Comparison of ENCODE assay signal across 15 cellular contexts in the genomic region with DNA sequence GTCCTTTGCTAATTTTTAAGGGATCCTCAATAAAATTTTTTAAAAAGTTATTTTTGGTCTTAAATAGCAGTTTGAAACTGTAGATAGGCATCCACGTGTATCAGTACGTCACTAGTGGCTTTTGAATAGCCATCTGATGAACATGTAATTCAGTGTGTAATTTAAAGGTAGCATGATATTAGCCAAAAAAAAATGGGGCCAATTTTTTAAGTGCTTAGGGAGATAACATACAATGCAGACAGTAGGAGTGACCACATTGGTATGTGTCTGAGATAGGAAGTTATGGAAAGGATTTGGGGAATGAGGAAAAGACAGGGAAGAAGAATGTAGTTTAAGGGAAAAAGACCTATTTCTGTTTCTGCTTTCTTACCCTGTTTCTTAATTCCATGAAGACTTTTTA. TPM values are rescaled to one million over a fixed set of nuclear protein-coding genes. Genes with fewer than 3 reads are reported as not detected.
DNase-seq lines count a peak whose midpoint lies in the region; ATAC-seq and TF ChIP-seq lines count a peak whose summit lies in the region.
"Had no signal": no experiment of that assay in that cellular context is flagged by ENCODE, and none has a peak within 500 bp of the region (broad histone marks: within the 10 kb centered on the region; RNA-seq: fewer than 3 reads in every experiment).

No MANE protein-coding gene starts in this region.

- no CpG with 5 or more reads among the region's 2 CpGs for WGBS in mesendoderm (ENCODE audit: extremely low coverage, insufficient coverage, low lambda C conversion rate)

- no peaks in the 10 kb centered on the region; the same call in 1 of the 2 replicates for H3K27me3 Mint-ChIP-seq in HFFc6 (ENCODE audit: insufficient read depth)
- H3K27me3 Mint-ChIP-seq: central memory CD8-positive, alpha-beta T cell had no signal

- H3K4me2 ChIP-seq in mesendoderm (ENCODE audit: low read length): no peak overlapping the region

- peaks cover 22% of the 10 kb centered on the region for H3K36me3 Mint-ChIP-seq in HFFc6 (ENCODE audit: low read depth)

- H3K4me1 Mint-ChIP-seq in HFFc6 (ENCODE audit: low read depth): peaks cover 29% of the 10 kb centered on the region

- H3K23ac ChIP-seq in mesendoderm (ENCODE audit: low read length): no peak overlapping the region

- peaks cover 1% of the 10 kb centered on the region for H3K79me1 ChIP-seq in mesendoderm (ENCODE audit: low read length)

- no peaks in the 10 kb centered on the region for H3K9me3 ChIP-seq in breast epithelium
- H3K9me3 ChIP-seq: upper lobe of left lung had no signal

- H3K36me3 ChIP-seq in breast epithelium (no peaks in the 10 kb centered on the region), mesendoderm (ENCODE audit: control insufficient read depth, insufficient read depth, low read length) (no peaks in the 10 kb centered on the region)

- H3K27me3 ChIP-seq in breast epithelium: no peaks in the 10 kb centered on the region
- no peaks in the 10 kb centered on the region for H3K27me3 ChIP-seq in mesendoderm (ENCODE audit: insufficient read depth, low read length, poor library complexity)
- H3K27me3 ChIP-seq: upper lobe of left lung had no signal

- DNase-seq in ACHN (peak; percentile 2), HFFc6 (peak; percentile 25), breast epithelium (ENCODE audit: low spot score in 2 of 2) (no peak), mesendoderm (peak; percentile 58), HEK293T (ENCODE audit: extremely low spot score) (no peak), germinal center (ENCODE audit: low spot score) (no peak)
- no peak for DNase-seq in activated CD4-positive, alpha-beta T cell treated with anti-CD3 and anti-CD28 coated beads, Interleukin-2, amount 50 U/mL, for 48 hours
- DNase-seq: activated CD4-positive, alpha-beta T cell treated with anti-CD3 and anti-CD28 coated beads, Interleukin-2, amount 50 U/mL, for 1 hour; activated gamma-delta T cell treated with Interleukin-2 at 50 U/mL for 16 hours; stimulated activated CD8-positive, alpha-beta memory T cell treated with anti-CD3 and anti-CD28 coated beads, Interleukin-4, amount 100 ng/mL, for 48 hours; upper lobe of left lung had no signal

- H3K27ac Mint-ChIP-seq in HFFc6: peak overlapping the region; percentile 89
- H3K27ac Mint-ChIP-seq: T-helper 1 cell treated with Interleukin-12 subunit alpha and Interleukin-12 subunit beta and Interleukin-4 antibody, amounts not matched to agents 30 μg/mL and 1 μg/mL, for 36 hours had no signal

- H3K56ac ChIP-seq in mesendoderm (ENCODE audit: low read length): no peak overlapping the region

- no peak overlapping the region for H2BK120ac ChIP-seq in mesendoderm (ENCODE audit: low read depth, low read length)

- no peak overlapping the region for H3K4me3 ChIP-seq in breast epithelium
- H3K4me3 ChIP-seq in mesendoderm (ENCODE audit: low read length): no peak overlapping the region
- H3K4me3 ChIP-seq: PC-9 had no signal

- POLR2A ChIA-PET in HEK293T (lab: Yijun Ruan, JAX): no interaction called here

- H3K4me3 Mint-ChIP-seq in HFFc6: peak overlapping the region; percentile 94; the same call in 1 of the 2 replicates

- H2BK5ac ChIP-seq in mesendoderm (ENCODE audit: low read length): no peak overlapping the region

- no peaks in the 10 kb centered on the region for H3K79me2 ChIP-seq in mesendoderm (ENCODE audit: control insufficient read depth, insufficient read depth, low read length)

- no peak overlapping the region for H3K4ac ChIP-seq in mesendoderm (ENCODE audit: low read depth, low read length)

- no peak overlapping the region for H3K9ac ChIP-seq in mesendoderm (ENCODE audit: low read length)

- no peak overlapping the region for H2BK15ac ChIP-seq in mesendoderm (replicated peaks; ENCODE audit: low read depth)

- ATAC-seq in GM18907 (IDR thresholded peaks at IDR 0.05; ENCODE audit: unreplicated experiment): no peak

- TF ChIP-seq POLR2A in breast epithelium (IDR thresholded peaks at IDR 0.05): no peak

- H3K18ac ChIP-seq in mesendoderm (ENCODE audit: low read length): no peak overlapping the region

- CTCF ChIA-PET in HEK293T (lab: Yijun Ruan, JAX): no interaction called here

- peaks cover 0 to 6% of the 10 kb centered on the region in 2 donors for H3K4me1 ChIP-seq in breast epithelium
- no peaks in the 10 kb centered on the region for H3K4me1 ChIP-seq in mesendoderm (ENCODE audit: control insufficient read depth, low read depth, low read length)

- in situ Hi-C loops in ACHN (cut with HindIII; ENCODE audit: low pct_ligation_motif_present, low pct_unique_long_range_greater_than_20kb, low sequenced_read_pairs): no loop called here

- TF ChIP-seq CTCF in HFFc6 (IDR thresholded peaks at IDR 0.05) (no peak), breast epithelium (IDR thresholded peaks at IDR 0.05) (no peak)

- H4K5ac ChIP-seq in mesendoderm (ENCODE audit: low read length): no peak overlapping the region

- H3K27ac ChIP-seq in breast epithelium (peak overlapping the region; percentile 50 to 65), mesendoderm (ENCODE audit: low read depth, low read length) (no peak overlapping the region)
- H3K27ac ChIP-seq: PC-9 had no signal

- intact Hi-C loops in breast epithelium (cut with DNase I; ENCODE audit: low total_unique reads): no loop called here

- H2AK5ac ChIP-seq in mesendoderm (ENCODE audit: low read length): no peak overlapping the region

- H3K9me3 Mint-ChIP-seq in HFFc6: no peaks in the 10 kb centered on the region
- H3K9me3 Mint-ChIP-seq: central memory CD8-positive, alpha-beta T cell; T-helper 1 cell treated with Interleukin-12 subunit alpha and Interleukin-12 subunit beta and Interleukin-4 antibody, amounts not matched to agents 30 μg/mL and 1 μg/mL, for 36 hours had no signal

- no peak overlapping the region for H4K8ac ChIP-seq in mesendoderm (ENCODE audit: low read depth, low read length)

TF ChIP-seq in HEK293T, 16 proteins besides CTCF, POLR2A, EP300 and RAD21:
- TF ChIP-seq TARDBP (IDR thresholded peaks at IDR 0.05): no peak
- no peak for TF ChIP-seq CTBP1 (IDR thresholded peaks at IDR 0.05; ENCODE audit: borderline replicate concordance)
- TF ChIP-seq ELF4 (IDR thresholded peaks at IDR 0.05): no peak
- no peak for TF ChIP-seq BHLHE40 (IDR thresholded peaks at IDR 0.05; ENCODE audit: borderline replicate concordance)
- TF ChIP-seq FOXM1 (IDR thresholded peaks at IDR 0.05; ENCODE audit: borderline replicate concordance): no peak
- TF ChIP-seq ZNF384 (IDR thresholded peaks at IDR 0.05): no peak
- TF ChIP-seq SUZ12 (IDR thresholded peaks at IDR 0.05): no peak
- no peak for TF ChIP-seq FOXA1 (IDR thresholded peaks at IDR 0.05)
- no peak for TF ChIP-seq HDGF (IDR thresholded peaks at IDR 0.05; ENCODE audit: borderline replicate concordance)
- TF ChIP-seq LEF1 (IDR thresholded peaks at IDR 0.05; ENCODE audit: borderline replicate concordance): no peak
- no peak for TF ChIP-seq FOXK2 (IDR thresholded peaks at IDR 0.05)
- TF ChIP-seq, protein P1, sequence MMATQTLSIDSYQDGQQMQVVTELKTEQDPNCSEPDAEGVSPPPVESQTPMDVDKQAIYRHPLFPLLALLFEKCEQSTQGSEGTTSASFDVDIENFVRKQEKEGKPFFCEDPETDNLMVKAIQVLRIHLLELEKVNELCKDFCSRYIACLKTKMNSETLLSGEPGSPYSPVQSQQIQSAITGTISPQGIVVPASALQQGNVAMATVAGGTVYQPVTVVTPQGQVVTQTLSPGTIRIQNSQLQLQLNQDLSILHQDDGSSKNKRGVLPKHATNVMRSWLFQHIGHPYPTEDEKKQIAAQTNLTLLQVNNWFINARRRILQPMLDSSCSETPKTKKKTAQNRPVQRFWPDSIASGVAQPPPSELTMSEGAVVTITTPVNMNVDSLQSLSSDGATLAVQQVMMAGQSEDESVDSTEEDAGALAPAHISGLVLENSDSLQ (IDR thresholded peaks at IDR 0.05): no peak
- TF ChIP-seq L3MBTL2 (conservative IDR thresholded peaks at IDR 0.05): no peak
- TF ChIP-seq SP1 (IDR thresholded peaks at IDR 0.05): no peak
- no peak for TF ChIP-seq NFRKB (IDR thresholded peaks at IDR 0.05)
- TF ChIP-seq ARNT (IDR thresholded peaks at IDR 0.05): no peak

RNA-seq across cellular contexts. Expression of a gene that starts 2.5 kb away (rescaled TPM):
- 10 to 100 TPM; 14.3 to 17.5 (median 16.2) TPM for total RNA-seq in HFFc6 (2021; fragmentation: NEBNext Ultra II Directional; extraction: Animal tissue kit (Norgen Biotek cat#: 25700))
- 10 to 100 TPM in 2 of 3 donors, 1 to 10 TPM in 1; 5.8 to 12.8 (median 12.7) TPM for total RNA-seq in breast epithelium
- polyA plus RNA-seq in mesendoderm (2013, experiment 1 of 2): 5.7 TPM
- polyA plus RNA-seq in mesendoderm (2013, experiment 2 of 2): 5.8 TPM

Comparison
In these comparisons a context has a peak if more than half of its experiments do, and no peak if none do; other contexts are left out.
1. DNase-seq: peak in ACHN (single experiment), HFFc6 (single experiment) and mesendoderm (single experiment); none in breast epithelium (0 of 2), activated CD4-positive, alpha-beta T cell treated with anti-CD3 and anti-CD28 coated beads, Interleukin-2, amount 50 U/mL, for 48 hours (0 of 2), HEK293T (single experiment) and germinal center (single experiment).